1 cellular context compared by ENCODE assay signal in the genomic region with DNA sequence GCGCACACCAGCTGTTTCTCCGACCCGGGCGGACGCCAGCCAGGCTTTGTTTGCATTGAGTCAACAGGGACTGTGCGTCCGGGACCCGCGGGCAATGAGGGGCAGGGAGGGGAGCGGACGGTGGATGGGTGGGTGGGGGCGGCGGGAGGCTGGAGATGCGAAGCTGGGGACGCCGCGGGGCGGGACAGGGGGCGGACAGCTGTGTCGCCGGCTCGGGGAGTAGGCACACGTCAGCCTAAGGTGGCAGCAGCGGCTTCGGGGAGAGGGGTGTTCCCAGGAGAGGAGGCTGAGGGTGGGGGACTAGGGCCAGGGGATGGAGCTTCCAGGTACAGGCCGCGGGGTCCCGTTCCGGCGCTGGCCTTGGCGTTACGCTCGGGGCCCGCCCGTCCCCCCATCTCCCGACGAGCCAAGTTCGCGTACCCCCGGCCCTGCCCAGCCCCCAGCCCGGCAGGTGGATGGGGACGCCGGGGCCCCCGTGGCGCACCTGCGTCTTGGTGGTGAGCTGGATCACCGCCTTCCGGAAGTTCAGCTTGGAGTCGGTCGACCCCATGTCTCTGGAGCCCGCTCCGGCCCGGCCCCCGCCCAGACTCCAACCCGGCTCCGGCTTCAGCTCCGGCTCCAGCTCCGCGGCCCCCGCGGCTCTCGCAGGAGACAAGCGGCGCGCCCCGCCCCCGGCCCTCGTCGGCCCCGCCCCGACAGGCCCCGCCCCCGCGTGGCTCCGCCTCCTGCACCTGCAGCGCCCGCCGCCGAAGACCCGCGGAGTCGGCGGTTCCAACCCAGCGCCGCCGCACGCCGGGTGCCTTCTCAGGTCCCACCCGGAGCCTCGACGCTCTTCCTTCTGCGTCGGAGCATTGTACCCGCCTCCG.
A peak's percentile ranks its signal among the peaks of the same experiment; 100 is the strongest.
TF ChIP-seq lines count a peak whose summit lies in the region.

HID1 (minus strand) TSS at position 653 of the 866 bp plus-strand sequence; CDS start at position 550, 103 bp downstream.

TF ChIP-seq in HepG2, 621 proteins besides CTCF, POLR2A, EP300 and RAD21 (continued from another document and continues in another):
- TF ChIP-seq, protein P1, sequence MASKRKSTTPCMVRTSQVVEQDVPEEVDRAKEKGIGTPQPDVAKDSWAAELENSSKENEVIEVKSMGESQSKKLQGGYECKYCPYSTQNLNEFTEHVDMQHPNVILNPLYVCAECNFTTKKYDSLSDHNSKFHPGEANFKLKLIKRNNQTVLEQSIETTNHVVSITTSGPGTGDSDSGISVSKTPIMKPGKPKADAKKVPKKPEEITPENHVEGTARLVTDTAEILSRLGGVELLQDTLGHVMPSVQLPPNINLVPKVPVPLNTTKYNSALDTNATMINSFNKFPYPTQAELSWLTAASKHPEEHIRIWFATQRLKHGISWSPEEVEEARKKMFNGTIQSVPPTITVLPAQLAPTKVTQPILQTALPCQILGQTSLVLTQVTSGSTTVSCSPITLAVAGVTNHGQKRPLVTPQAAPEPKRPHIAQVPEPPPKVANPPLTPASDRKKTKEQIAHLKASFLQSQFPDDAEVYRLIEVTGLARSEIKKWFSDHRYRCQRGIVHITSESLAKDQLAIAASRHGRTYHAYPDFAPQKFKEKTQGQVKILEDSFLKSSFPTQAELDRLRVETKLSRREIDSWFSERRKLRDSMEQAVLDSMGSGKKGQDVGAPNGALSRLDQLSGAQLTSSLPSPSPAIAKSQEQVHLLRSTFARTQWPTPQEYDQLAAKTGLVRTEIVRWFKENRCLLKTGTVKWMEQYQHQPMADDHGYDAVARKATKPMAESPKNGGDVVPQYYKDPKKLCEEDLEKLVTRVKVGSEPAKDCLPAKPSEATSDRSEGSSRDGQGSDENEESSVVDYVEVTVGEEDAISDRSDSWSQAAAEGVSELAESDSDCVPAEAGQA (IDR thresholded peaks at IDR 0.05; ENCODE audit: low read depth), result no peak
- TF ChIP-seq, protein P1 (CRISPR knock-in tag; IDR thresholded peaks at IDR 0.05; ENCODE audit: borderline replicate concordance), result peak; percentile 70; the same call in 1 of the 2 replicates
- TF ChIP-seq SAFB2 (CRISPR knock-in tag; IDR thresholded peaks at IDR 0.05; ENCODE audit: borderline replicate concordance, low read depth) (peak; percentile 85), POGK (CRISPR knock-in tag; conservative IDR thresholded peaks at IDR 0.05) (no peak), TCF7 (IDR thresholded peaks at IDR 0.05; ENCODE audit: low read depth) (no peak), ADNP (CRISPR knock-in tag; IDR thresholded peaks at IDR 0.05) (no peak), ZNF704 (CRISPR knock-in tag; IDR thresholded peaks at IDR 0.05; ENCODE audit: borderline replicate concordance) (no peak), CC2D1A (CRISPR knock-in tag; IDR thresholded peaks at IDR 0.05) (no peak), KIAA2018 (CRISPR knock-in tag; IDR thresholded peaks at IDR 0.05; ENCODE audit: borderline replicate concordance) (no peak), BRCA1 (CRISPR knock-in tag; IDR thresholded peaks at IDR 0.05) (0 out of 2 replicates have a peak, but pooled peaks have one; percentile 39), ZNF337 (CRISPR knock-in tag; IDR thresholded peaks at IDR 0.05; ENCODE audit: borderline replicate concordance, low read depth) (no peak), PTBP1 (IDR thresholded peaks at IDR 0.05; ENCODE audit: low read depth, low read length, poor library complexity, severe bottlenecking) (no peak), TEAD2 (CRISPR knock-in tag; IDR thresholded peaks at IDR 0.05) (no peak), HNRNPK (IDR thresholded peaks at IDR 0.05; ENCODE audit: low read depth, low read length, poor library complexity, severe bottlenecking) (peak; percentile 85), KLF16 (CRISPR knock-in tag; IDR thresholded peaks at IDR 0.05) (0 out of 4 replicates have a peak, but pooled peaks of 1 of the 2 experiments have one; percentile 35), WIZ (CRISPR knock-in tag; IDR thresholded peaks at IDR 0.05) (no peak), JUNB (CRISPR knock-in tag; IDR thresholded peaks at IDR 0.05; ENCODE audit: borderline replicate concordance) (no peak), MATR3 (CRISPR knock-in tag; IDR thresholded peaks at IDR 0.05) (no peak), ZNF607 (CRISPR knock-in tag; IDR thresholded peaks at IDR 0.05; ENCODE audit: borderline replicate concordance) (peak; percentile 2; the same call in 1 of the 2 replicates), ZNF790 (CRISPR knock-in tag; IDR thresholded peaks at IDR 0.05; ENCODE audit: borderline replicate concordance) (no peak), THAP11 (CRISPR knock-in tag; IDR thresholded peaks at IDR 0.05) (0 out of 2 replicates have a peak, but pooled peaks have one; percentile 54), ZNF644 (CRISPR knock-in tag; IDR thresholded peaks at IDR 0.05; ENCODE audit: low read depth) (0 out of 2 replicates have a peak, but pooled peaks have one; percentile 25)
- TF ChIP-seq, protein P2, sequence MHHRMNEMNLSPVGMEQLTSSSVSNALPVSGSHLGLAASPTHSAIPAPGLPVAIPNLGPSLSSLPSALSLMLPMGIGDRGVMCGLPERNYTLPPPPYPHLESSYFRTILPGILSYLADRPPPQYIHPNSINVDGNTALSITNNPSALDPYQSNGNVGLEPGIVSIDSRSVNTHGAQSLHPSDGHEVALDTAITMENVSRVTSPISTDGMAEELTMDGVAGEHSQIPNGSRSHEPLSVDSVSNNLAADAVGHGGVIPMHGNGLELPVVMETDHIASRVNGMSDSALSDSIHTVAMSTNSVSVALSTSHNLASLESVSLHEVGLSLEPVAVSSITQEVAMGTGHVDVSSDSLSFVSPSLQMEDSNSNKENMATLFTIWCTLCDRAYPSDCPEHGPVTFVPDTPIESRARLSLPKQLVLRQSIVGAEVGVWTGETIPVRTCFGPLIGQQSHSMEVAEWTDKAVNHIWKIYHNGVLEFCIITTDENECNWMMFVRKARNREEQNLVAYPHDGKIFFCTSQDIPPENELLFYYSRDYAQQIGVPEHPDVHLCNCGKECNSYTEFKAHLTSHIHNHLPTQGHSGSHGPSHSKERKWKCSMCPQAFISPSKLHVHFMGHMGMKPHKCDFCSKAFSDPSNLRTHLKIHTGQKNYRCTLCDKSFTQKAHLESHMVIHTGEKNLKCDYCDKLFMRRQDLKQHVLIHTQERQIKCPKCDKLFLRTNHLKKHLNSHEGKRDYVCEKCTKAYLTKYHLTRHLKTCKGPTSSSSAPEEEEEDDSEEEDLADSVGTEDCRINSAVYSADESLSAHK (CRISPR knock-in tag; IDR thresholded peaks at IDR 0.05; ENCODE audit: borderline replicate concordance), result no peak
